ENCODE assay signal across 13 cellular contexts in genomic region chr9:3758816-3759576, GRCh38.
A peak's percentile ranks its signal among the peaks of the same experiment; 100 is the strongest.
DNase-seq lines count a peak whose midpoint lies in the region; ATAC-seq and TF ChIP-seq lines count a peak whose summit lies in the region.
"Had no signal": no experiment of that assay in that cellular context is flagged by ENCODE, and none has a peak within 500 bp of the region (broad histone marks: within the 10 kb centered on the region; RNA-seq: fewer than 3 reads in every experiment).

No MANE protein-coding gene starts in this region.

- DNase-seq in EH (ENCODE audit: low read depth) (peak; percentile 49), RPMI7951 (ENCODE audit: low read depth) (peak; percentile 52), fibroblast of pulmonary artery (ENCODE audit: low read depth) (peak; percentile 13), GM19240 (ENCODE audit: insufficient read length, low spot score) (no peak)
- DNase-seq: activated T-cell treated with anti-CD3 and anti-CD28 coated beads for 4 hours, cerebellar nuclear complex, gastrocnemius medialis, left ventricle myocardium inferior, NCI-H748 treated with DMSO at 0.1 percent for 48 hours, thyroid gland had no signal

- ATAC-seq in GM21619 (IDR thresholded peaks at IDR 0.05; ENCODE audit: unreplicated experiment) (peak; percentile 57), GM21528 (IDR thresholded peaks at IDR 0.05; ENCODE audit: low FRiP score, unreplicated experiment) (no peak), HG02642 (IDR thresholded peaks at IDR 0.05; ENCODE audit: poor library complexity, unreplicated experiment) (no peak)
- ATAC-seq: gastrocnemius medialis had no signal

- no peak overlapping the region for H3K4me3 ChIP-seq in fibroblast of pulmonary artery (replicated peaks; ENCODE audit: low read depth, low read length)
- H3K4me3 ChIP-seq: gastrocnemius medialis, left ventricle myocardium inferior, thyroid gland had no signal

- no peak for TF ChIP-seq CTCF in fibroblast of pulmonary artery (IDR thresholded peaks at IDR 0.05; ENCODE audit: low read length, missing control alignments)
